Comparison of ENCODE assay signal across 8 cellular contexts in the genomic region with DNA sequence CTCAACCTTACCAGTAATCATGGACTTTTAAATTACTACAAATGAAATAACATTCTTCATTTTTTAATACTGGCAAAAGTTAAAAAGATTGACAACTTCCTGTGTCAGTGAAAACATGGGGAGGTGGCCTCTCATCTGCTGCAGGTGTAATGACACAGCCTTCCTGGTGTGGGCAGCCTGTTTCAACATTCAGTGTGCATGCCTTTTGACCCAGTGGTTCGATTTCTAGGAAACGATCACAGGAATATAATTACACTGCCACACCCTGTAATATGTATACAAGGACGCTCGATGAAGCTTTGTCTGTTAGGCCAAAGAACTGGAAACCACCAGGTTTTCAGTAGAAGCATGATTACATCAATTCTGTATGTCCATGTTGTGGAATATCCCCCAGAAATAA.
DNase-seq lines count a peak whose midpoint lies in the region; ATAC-seq, FAIRE-seq and TF ChIP-seq lines count a peak whose summit lies in the region.

No MANE protein-coding gene starts in this region.

- POLR2A ChIA-PET in CD4-positive, alpha-beta memory T cell (lab: Charles Lee; ENCODE audit: partially characterized antibody) = interaction anchor here (1.2 to 1.8 kb wide), 2 partner anchors 24 to 124 kb away, joined by 3 to 9 read pairs; no protein-coding TSS in a partner anchor
- POLR2A ChIA-PET in HEK293T (lab: Yijun Ruan, JAX) = no interaction called here
- POLR2A ChIA-PET in GM12878 (lab: Charles Lee) = no interaction called here

- BruUV-seq in GM12878 (replicated peaks; lab: Mats Ljungman, UMichigan) = no TSS peak

- no peak overlapping the region for H3K27ac ChIP-seq in CD4-positive, alpha-beta memory T cell (ENCODE audit: low read depth, low read length)
- H3K27ac ChIP-seq in GM12878 (ENCODE audit: control insufficient read depth, insufficient read depth) (no peak overlapping the region), pancreas (no peak overlapping the region)

- peak; percentile 96 for ATAC-seq in GM12878
- peak in 3 of 4 donors; percentile 59 to 81 (median 69) for ATAC-seq in pancreas
- ATAC-seq in HG02642 (IDR thresholded peaks at IDR 0.05; ENCODE audit: poor library complexity, unreplicated experiment) = no peak
- no peak for ATAC-seq in GM21619 (IDR thresholded peaks at IDR 0.05; ENCODE audit: unreplicated experiment)
- no peak for ATAC-seq in HG03342 (IDR thresholded peaks at IDR 0.05; ENCODE audit: unreplicated experiment)

- peak; percentile 31 for FAIRE-seq in GM12878 (lab: Jason Lieb, UNC)
- FAIRE-seq in pancreas (lab: Jason Lieb, UNC) = no peak

- no peaks in the 10 kb centered on the region for H4K20me1 ChIP-seq in GM12878 (ENCODE audit: control insufficient read depth, insufficient read depth)

- no peaks in the 10 kb centered on the region for H3K36me3 ChIP-seq in CD4-positive, alpha-beta memory T cell (ENCODE audit: insufficient read depth, low read length)
- H3K36me3 ChIP-seq in GM12878 (ENCODE audit: control insufficient read depth in 2 of 2, insufficient read depth in 2 of 2, low read length in 1 of 2) (no peaks in the 10 kb centered on the region), pancreas (no peaks in the 10 kb centered on the region)

- H3K4me2 ChIP-seq in GM12878 (ENCODE audit: control insufficient read depth, insufficient read depth) = no peak overlapping the region

- no peaks in the 10 kb centered on the region for H3K79me2 ChIP-seq in GM12878 (ENCODE audit: control insufficient read depth, insufficient read depth, low read length)

- H3K4me3 Mint-ChIP-seq in CD4-positive, alpha-beta memory T cell = peak overlapping the region; percentile 11 to 77 (median 65)

- no peaks in the 10 kb centered on the region for H3K27me3 ChIP-seq in CD4-positive, alpha-beta memory T cell (ENCODE audit: insufficient read depth, low read length)
- H3K27me3 ChIP-seq in GM12878 (replicated peaks in 1 of 2; ENCODE audit: control insufficient read depth in 2 of 2, insufficient read depth in 2 of 2, low read length in 1 of 2) = no peaks in the 10 kb centered on the region
- H3K27me3 ChIP-seq in pancreas = no peaks in the 10 kb centered on the region

- intact Hi-C loops in CD4-positive, alpha-beta memory T cell (cut with micrococcal nuclease) = loop anchor here (1.0 to 5.0 kb wide), 3 partner anchors 68 to 265 kb away; no protein-coding TSS in a partner anchor
- intact Hi-C loops in GM12878 (cut with micrococcal nuclease; ENCODE audit: unreplicated experiment) (loop anchor here (1.0 to 5.0 kb wide), 2 partner anchors 68 to 125 kb away; no protein-coding TSS in a partner anchor), pancreas (cut with DNase I) (no loop called here)

- RAD21 ChIA-PET in GM12878 (lab: Charles Lee; ENCODE audit: unreplicated experiment) = interaction anchor here (1.4 to 1.7 kb wide), 2 partner anchors 57 to 68 kb away, joined by 4 to 17 read pairs; no protein-coding TSS in a partner anchor

- no peak overlapping the region for H3K4me3 ChIP-seq in CD4-positive, alpha-beta memory T cell (ENCODE audit: low read length in 2 of 2)
- H3K4me3 ChIP-seq in GM12878 = no peak overlapping the region
- no peak overlapping the region for H3K4me3 ChIP-seq in pancreas

- no peak for TF ChIP-seq POLR2A in GM12878 (IDR thresholded peaks at IDR 0.05; ENCODE audit: low read depth, low read length)

- H3K9me3 ChIP-seq in CD4-positive, alpha-beta memory T cell (ENCODE audit: control insufficient read depth in 1 of 2, low read length in 2 of 2) = no peaks in the 10 kb centered on the region
- no peaks in the 10 kb centered on the region for H3K9me3 ChIP-seq in GM12878 (replicated peaks; ENCODE audit: control insufficient read depth, insufficient read depth, low read length)
- no peaks in the 10 kb centered on the region for H3K9me3 ChIP-seq in pancreas

- H3K27ac Mint-ChIP-seq in CD4-positive, alpha-beta memory T cell = peak overlapping the region in 6 of 7 donors; percentile 14 to 81 (median 70)

- H3K36me3 Mint-ChIP-seq in CD4-positive, alpha-beta memory T cell = peaks cover 7 to 32% of the 10 kb centered on the region in 2 donors

- H3K27me3 Mint-ChIP-seq in CD4-positive, alpha-beta memory T cell = no peaks in the 10 kb centered on the region

- in situ Hi-C loops in SK-MEL-5 (cut with HindIII; ENCODE audit: low pct_unique_long_range_greater_than_20kb, low sequenced_read_pairs) (no loop called here), GM12878 (cut with MboI) (no loop called here)

- 30% methylated on average over 4 of the region's 4 CpGs for WGBS in GM12878 (ENCODE audit: insufficient coverage, insufficient replicate concordance, low lambda C conversion rate, missing lambda C conversion rate)
- WGBS in pancreas, 2 donors = 8% methylated on average over 4 of the region's 4 CpGs

- peak; percentile 66 to 73 (median 70) for DNase-seq in CD4-positive, alpha-beta memory T cell
- DNase-seq in HEK293T (ENCODE audit: extremely low spot score) (peak; percentile 58), SK-MEL-5 (ENCODE audit: low read depth, low spot score) (peak; percentile 46), GM12878 (ENCODE audit: low read depth, low spot score) (no peak), pancreas (peak in 1 of 6 donors; percentile 21)

- H3K4me1 Mint-ChIP-seq in CD4-positive, alpha-beta memory T cell = peaks cover 14 to 23% (median 18%) of the 10 kb centered on the region in 4 donors

- peaks cover 20% of the 10 kb centered on the region for H3K4me1 ChIP-seq in CD4-positive, alpha-beta memory T cell (ENCODE audit: insufficient read depth, low read length)
- H3K4me1 ChIP-seq in GM12878 (ENCODE audit: control insufficient read depth, insufficient read depth, low read length) (no peaks in the 10 kb centered on the region), pancreas (no peaks in the 10 kb centered on the region)

- peak; percentile 70 for TF ChIP-seq RAD21 in GM12878 (IDR thresholded peaks at IDR 0.05; ENCODE audit: insufficient read depth, low read depth, low read length)

- no peak overlapping the region for H3K9ac ChIP-seq in GM12878 (ENCODE audit: control insufficient read depth, insufficient read depth, low read length)

- SMC1A ChIA-PET in GM12878 (lab: Charles Lee; ENCODE audit: uncharacterized antibody, unreplicated experiment) = interaction anchor here (1.1 to 4.2 kb wide), 2 partner anchors 17 to 68 kb away, joined by 3 to 30 read pairs; no protein-coding TSS in a partner anchor

- H2AFZ ChIP-seq in GM12878 (ENCODE audit: control insufficient read depth, low read depth, low read length) = peak overlapping the region; percentile 66

- CTCF ChIA-PET in CD4-positive, alpha-beta memory T cell (lab: Charles Lee; ENCODE audit: partially characterized antibody) = interaction anchor here (1.2 to 10.9 kb wide), 11 partner anchors 13 to 324 kb away, joined by 3 to 153 read pairs (median 4); no protein-coding TSS in a partner anchor
- CTCF ChIA-PET in HEK293T (lab: Yijun Ruan, JAX) (interaction anchor here (1.0 kb wide), 1 partner anchor 17 kb away, joined by 6 read pairs; no protein-coding TSS in a partner anchor), GM12878 (lab: Yijun Ruan, JAX) (interaction anchor here (0.7 to 8.5 kb wide), 8 partner anchors 16 to 134 kb away, joined by 3 to 88 read pairs (median 4); partner anchors contain the start of gene BOLA3)

- TF ChIP-seq CTCF in GM12878 (IDR thresholded peaks at IDR 0.05 in 2 of 3, conservative IDR thresholded peaks at IDR 0.05 in 1 of 3; ENCODE audit: control insufficient read depth in 2 of 3, extremely low read depth in 1 of 3, insufficient read depth in 1 of 3, low read depth in 3 of 3, low read length in 3 of 3) (peak; percentile 54 to 75 (median 62)), pancreas (IDR thresholded peaks at IDR 0.05) (no peak)

- no peak for TF ChIP-seq EP300 in GM12878 (IDR thresholded peaks at IDR 0.05; ENCODE audit: borderline replicate concordance in 1 of 2, control insufficient read depth in 1 of 2, low read depth in 2 of 2, low read length in 2 of 2)

- no peaks in the 10 kb centered on the region for H3K9me3 Mint-ChIP-seq in CD4-positive, alpha-beta memory T cell

TF ChIP-seq in HEK293T, 16 proteins besides CTCF, POLR2A, EP300 and RAD21:
- TF ChIP-seq BHLHE40 (IDR thresholded peaks at IDR 0.05; ENCODE audit: borderline replicate concordance) (no peak), CTBP1 (IDR thresholded peaks at IDR 0.05; ENCODE audit: borderline replicate concordance) (no peak), HDGF (IDR thresholded peaks at IDR 0.05; ENCODE audit: borderline replicate concordance) (no peak), SP1 (IDR thresholded peaks at IDR 0.05) (no peak), SUZ12 (IDR thresholded peaks at IDR 0.05) (no peak)
- TF ChIP-seq, protein P1, sequence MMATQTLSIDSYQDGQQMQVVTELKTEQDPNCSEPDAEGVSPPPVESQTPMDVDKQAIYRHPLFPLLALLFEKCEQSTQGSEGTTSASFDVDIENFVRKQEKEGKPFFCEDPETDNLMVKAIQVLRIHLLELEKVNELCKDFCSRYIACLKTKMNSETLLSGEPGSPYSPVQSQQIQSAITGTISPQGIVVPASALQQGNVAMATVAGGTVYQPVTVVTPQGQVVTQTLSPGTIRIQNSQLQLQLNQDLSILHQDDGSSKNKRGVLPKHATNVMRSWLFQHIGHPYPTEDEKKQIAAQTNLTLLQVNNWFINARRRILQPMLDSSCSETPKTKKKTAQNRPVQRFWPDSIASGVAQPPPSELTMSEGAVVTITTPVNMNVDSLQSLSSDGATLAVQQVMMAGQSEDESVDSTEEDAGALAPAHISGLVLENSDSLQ (IDR thresholded peaks at IDR 0.05) = 0 out of 2 replicates have a peak, but pooled peaks have one; percentile 8
TF ChIP-seq in HEK293T: peak in this region for 1.

TF ChIP-seq in GM12878, 131 proteins besides CTCF, POLR2A, EP300 and RAD21:
- TF ChIP-seq SMC3 (IDR thresholded peaks at IDR 0.05; ENCODE audit: borderline replicate concordance, low read length) = peak; percentile 52; the same call in 1 of the 2 replicates
- no peak for TF ChIP-seq SMAD5 (IDR thresholded peaks at IDR 0.05; ENCODE audit: low read depth)
- TF ChIP-seq, protein P1 (IDR thresholded peaks at IDR 0.05) = peak; percentile 41; the same call in 1 of the 2 replicates
- TF ChIP-seq ASH2L (IDR thresholded peaks at IDR 0.05; ENCODE audit: borderline replicate concordance, low read depth) = no peak
- TF ChIP-seq NRF1 (conservative IDR thresholded peaks at IDR 0.05; ENCODE audit: low read depth, low read length) = no peak

Comparison
In these comparisons a context has a peak if more than half of its experiments do, and no peak if none do; other contexts are left out.
1. ATAC-seq: peak in GM12878 (single experiment) and pancreas (3 of 4); none in HG02642 (single experiment), GM21619 (single experiment) and HG03342 (single experiment).
2. CTCF ChIP-seq: peak in GM12878 (3 of 3); none in pancreas (0 of 4).
3. intact Hi-C loops: an anchor here in CD4-positive, alpha-beta memory T cell (1.0 to 5.0 kb wide) and GM12878 (1.0 to 5.0 kb wide); none called in pancreas.